In genomic region chr6:81938014-81938761, GRCh38 we compare ENCODE assay signal across 8 cellular contexts.
A peak's percentile ranks its signal among the peaks of the same experiment; 100 is the strongest.
DNase-seq lines count a peak whose midpoint lies in the region; ATAC-seq, FAIRE-seq and TF ChIP-seq lines count a peak whose summit lies in the region.

No MANE protein-coding gene starts in this region.

- no peak for TF ChIP-seq CTCF in CD8-positive, alpha-beta T cell (IDR thresholded peaks at IDR 0.05)

- no peak overlapping the region for H3K4me3 ChIP-seq in CD8-positive, alpha-beta T cell (ENCODE audit: low read depth, low read length)

- H3K4me1 Mint-ChIP-seq in CD8-positive, alpha-beta T cell (ENCODE audit: low read depth), result no peaks in the 10 kb centered on the region

- no peak for FAIRE-seq in urothelium cell line (lab: Jason Lieb, UNC)

- no peak overlapping the region for H3K27ac Mint-ChIP-seq in CD8-positive, alpha-beta T cell

- H3K27ac ChIP-seq in CD8-positive, alpha-beta T cell (ENCODE audit: low read depth, low read length), result no peak overlapping the region

- CTCF ChIA-PET in CD8-positive, alpha-beta T cell (lab: Charles Lee), result no interaction called here

- no peaks in the 10 kb centered on the region for H3K27me3 Mint-ChIP-seq in CD8-positive, alpha-beta T cell (ENCODE audit: low read depth)

- no peaks in the 10 kb centered on the region for H3K9me3 ChIP-seq in CD8-positive, alpha-beta T cell (ENCODE audit: low read length)

- no peaks in the 10 kb centered on the region for H3K27me3 ChIP-seq in CD8-positive, alpha-beta T cell (ENCODE audit: insufficient read depth, low read length)

- H3K4me3 Mint-ChIP-seq in CD8-positive, alpha-beta T cell, result no peak overlapping the region

- no peaks in the 10 kb centered on the region for H3K9me3 Mint-ChIP-seq in CD8-positive, alpha-beta T cell

- POLR2A ChIA-PET in CD8-positive, alpha-beta T cell (lab: Charles Lee), result no interaction called here

- peak; percentile 75 for ATAC-seq in HG02610 (IDR thresholded peaks at IDR 0.05; ENCODE audit: unreplicated experiment)
- ATAC-seq in CD8-positive, alpha-beta T cell, result no peak

- H3K4me1 ChIP-seq in CD8-positive, alpha-beta T cell (ENCODE audit: insufficient read depth, low read length), result no peaks in the 10 kb centered on the region

- no peaks in the 10 kb centered on the region for H3K36me3 Mint-ChIP-seq in CD8-positive, alpha-beta T cell

- no peaks in the 10 kb centered on the region for H3K36me3 ChIP-seq in CD8-positive, alpha-beta T cell (ENCODE audit: insufficient read depth, low read length)

- DNase-seq in DMS53 (lab: John Stamatoyannopoulos, UW), result peak; percentile 92
- DNase-seq in NOMO-1 (lab: John Stamatoyannopoulos, UW; ENCODE audit: unreplicated experiment in 2 of 2), result peak; percentile 51 to 91
- peak; percentile 92 for DNase-seq in fibroblast of the conjunctiva (ENCODE audit: low read depth)
- DNase-seq in urothelium cell line (ENCODE audit: low spot score), result peak; percentile 37
- no peak for DNase-seq in activated gamma-delta T cell (lab: John Stamatoyannopoulos, UW)
- DNase-seq in CD8-positive, alpha-beta T cell, result no peak
- no peak for DNase-seq in Kasumi-1 (lab: John Stamatoyannopoulos, UW)

- intact Hi-C loops in CD8-positive, alpha-beta T cell (cut with DNase I, micrococcal nuclease), result no loop called here

Comparison
In these comparisons a context has a peak if more than half of its experiments do, and no peak if none do; other contexts are left out.
1. DNase-seq: peak in DMS53 (single experiment), NOMO-1 (2 of 2), fibroblast of the conjunctiva (single experiment) and urothelium cell line (single experiment); none in activated gamma-delta T cell (single experiment), CD8-positive, alpha-beta T cell (0 of 7) and Kasumi-1 (0 of 2).